ENCODE assay signal across 6 cellular contexts in genomic region chrX:114152801-114153200, GRCh38.
"Had no signal": no experiment of that assay in that cellular context is flagged by ENCODE, and none has a peak within 500 bp of the region (broad histone marks: within the 10 kb centered on the region; RNA-seq: fewer than 3 reads in every experiment).

No MANE protein-coding gene starts in this region.

- H3K4me3 ChIP-seq: GM23338 had no signal

- ATAC-seq: GM23338, HepG2 had no signal

- H2AFZ ChIP-seq: GM23338 had no signal

- H3K9ac ChIP-seq: KMS-11 had no signal

- FAIRE-seq: H1, HepG2 had no signal

- H3K4me2 ChIP-seq: GM23338, KMS-11 had no signal

- DNase-seq: H9 had no signal

- H3K27ac ChIP-seq: HL-60, KMS-11 had no signal
